In genomic region chr2:25700221-25700660, GRCh38 we compare ENCODE assay signal across 1 cellular context.
TF ChIP-seq lines count a peak whose summit lies in the region.

No MANE protein-coding gene starts in this region.

TF ChIP-seq in K562, 482 proteins besides CTCF, POLR2A, EP300 and RAD21 (continued from another document):
- TF ChIP-seq MGA (IDR thresholded peaks at IDR 0.05): no peak
